In the genomic region with DNA sequence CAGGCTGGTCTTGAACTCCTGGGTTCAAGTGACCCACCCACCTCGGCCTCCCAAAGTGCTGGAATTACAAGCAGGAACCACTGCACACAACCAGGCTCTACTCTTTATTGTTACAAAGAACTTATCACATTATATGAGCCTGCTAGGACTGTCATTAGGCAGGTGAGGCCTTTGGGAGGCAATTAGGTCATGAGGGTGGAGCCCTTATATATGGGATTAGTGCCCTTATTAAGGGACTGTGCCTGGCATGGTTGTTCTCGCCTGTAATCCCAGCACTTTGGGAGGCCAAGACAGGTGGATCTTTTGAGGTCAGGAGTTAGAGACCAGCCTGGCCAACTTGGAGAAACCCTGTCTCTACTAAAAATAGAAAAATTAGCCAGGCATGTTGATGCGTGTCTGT, we compare ENCODE assay signal across 31 cellular contexts. TPM values are rescaled to one million over a fixed set of nuclear protein-coding genes. Genes with fewer than 3 reads are reported as not detected.
"Had no signal": no experiment of that assay in that cellular context is flagged by ENCODE, and none has a peak within 500 bp of the region (broad histone marks: within the 10 kb centered on the region; RNA-seq: fewer than 3 reads in every experiment).

No MANE protein-coding gene starts in this region.

- H3K27me3 ChIP-seq: stomach, suprapubic skin, testis, thyroid gland, tibial artery, tibial nerve, transverse colon, upper lobe of left lung, upper lobe of right lung, uterus, vagina had no signal

- ATAC-seq: stimulated activated effector memory CD8-positive, alpha-beta T cell treated with anti-CD3 and anti-CD28 coated beads, Interleukin-12 subunit alpha, Interleukin-12 subunit beta, amount 100 ng/mL, for 72 hours; stimulated activated memory B cell treated with anti-CD40 and anti-IgM and Interleukin-4, amounts not matched to agents 10 μg/mL and 1 μg/mL and 100 μg/mL, for 72 hours; stimulated activated naive B cell treated with anti-CD40 and anti-IgM and Interleukin-4, amounts not matched to agents 10 μg/mL and 1 μg/mL and 100 μg/mL, for 72 hours; stimulated activated naive CD8-positive, alpha-beta T cell treated with anti-CD3 and anti-CD28 coated beads, Interleukin-15, amount 100 ng/mL, for 72 hours; stimulated activated naive CD8-positive, alpha-beta T cell treated with anti-CD3 and anti-CD28 coated beads, Interleukin-15, Interleukin-2, amounts not matched to agents 100 U/mL and 50 U/mL, for 24 hours; upper lobe of right lung had no signal

- FAIRE-seq: urothelium cell line had no signal

- H3K27ac ChIP-seq: suprapubic skin, testis, thoracic aorta, tibial artery, tibial nerve, transverse colon, upper lobe of left lung, upper lobe of right lung, uterus, vagina had no signal

- H3K9me3 Mint-ChIP-seq: stimulated activated effector memory CD8-positive, alpha-beta T cell treated with anti-CD3 and anti-CD28 coated beads, Interleukin-12 subunit alpha, Interleukin-12 subunit beta, amount 100 ng/mL, for 72 hours; stimulated activated memory B cell treated with anti-CD40 and anti-IgM and Interleukin-4, amounts not matched to agents 10 μg/mL and 1 μg/mL and 100 μg/mL, for 72 hours; stimulated activated naive B cell treated with anti-CD40 and anti-IgM and Interleukin-4, amounts not matched to agents 10 μg/mL and 1 μg/mL and 100 μg/mL, for 72 hours; stimulated activated naive CD8-positive, alpha-beta T cell treated with anti-CD3 and anti-CD28 coated beads, Interleukin-15, amount 100 ng/mL, for 72 hours; stimulated activated naive CD8-positive, alpha-beta T cell treated with anti-CD3 and anti-CD28 coated beads, Interleukin-15, Interleukin-2, amounts not matched to agents 100 ng/mL and 50 ng/mL, for 24 hours; type B pancreatic cell had no signal

- H3K4me1 ChIP-seq: upper lobe of left lung, upper lobe of right lung, uterus, vagina had no signal

- H3K27ac Mint-ChIP-seq: stimulated activated memory B cell treated with anti-CD40 and anti-IgM and Interleukin-4, amounts not matched to agents 10 μg/mL and 1 μg/mL and 100 μg/mL, for 72 hours; stimulated activated naive B cell treated with anti-CD40 and anti-IgM and Interleukin-4, amounts not matched to agents 10 μg/mL and 1 μg/mL and 100 μg/mL, for 72 hours; stimulated activated naive CD8-positive, alpha-beta T cell treated with anti-CD3 and anti-CD28 coated beads, Interleukin-15, Interleukin-2, amounts not matched to agents 100 ng/mL and 50 ng/mL, for 24 hours; type B pancreatic cell had no signal

- DNase-seq: stimulated activated CD4-positive, alpha-beta T cell treated with anti-CD3 and anti-CD28 coated beads, Interleukin-2, amount 100 ng/mL, for 48 hours; stimulated activated CD4-positive, alpha-beta T cell treated with anti-CD3 and anti-CD28 coated beads, Interleukin-4, amount 100 ng/mL, for 1 hour; stimulated activated CD4-positive, alpha-beta T cell treated with anti-CD3 and anti-CD28 coated beads, Interleukin-4, amount 100 ng/mL, for 24 hours; stimulated activated CD4-positive, alpha-beta T cell treated with anti-CD3 and anti-CD28 coated beads, Interleukin-4, amount 100 ng/mL, for 4 hours; stimulated activated CD8-positive, alpha-beta memory T cell treated with anti-CD3 and anti-CD28 coated beads, Interleukin-4, amount 100 ng/mL, for 48 hours; stimulated activated naive B cell treated with anti-CD40 and anti-IgM and Interleukin-4, amounts not matched to agents 10 μg/mL and 1 μg/mL and 100 μg/mL, for 72 hours; stimulated activated naive CD4-positive, alpha-beta T cell; stimulated activated naive CD4-positive, alpha-beta T cell treated with Interleukin-2 at 50 U/mL for 16 hours; stimulated activated naive CD8-positive, alpha-beta T cell treated with anti-CD3 and anti-CD28 coated beads, Interleukin-15, amount 100 ng/mL, for 72 hours; stimulated activated naive CD8-positive, alpha-beta T cell treated with anti-CD3 and anti-CD28 coated beads, Interleukin-15, Interleukin-2, amounts not matched to agents 100 U/mL and 50 U/mL, for 24 hours; stomach; substantia nigra; testis; thyroid gland; tibial artery; transverse colon; trophoblast cell; upper lobe of left lung; upper lobe of right lung; uterus had no signal

- H3K4me3 ChIP-seq: stomach, suprapubic skin, testis, thoracic aorta, thyroid gland, tibial artery, tibial nerve, transverse colon, upper lobe of left lung, upper lobe of right lung, uterus, vagina had no signal

- H3K9me3 ChIP-seq: stomach, suprapubic skin, testis, thoracic aorta, thyroid gland, tibial artery, tibial nerve, transverse colon, upper lobe of left lung, upper lobe of right lung, uterus, vagina had no signal

- H3K36me3 ChIP-seq: stomach, suprapubic skin, thoracic aorta, thyroid gland, tibial artery, tibial nerve, transverse colon, upper lobe of left lung, upper lobe of right lung, uterus, vagina had no signal

- H3K4me1 Mint-ChIP-seq: stimulated activated effector memory CD8-positive, alpha-beta T cell treated with anti-CD3 and anti-CD28 coated beads, Interleukin-12 subunit alpha, Interleukin-12 subunit beta, amount 100 ng/mL, for 72 hours; stimulated activated memory B cell treated with anti-CD40 and anti-IgM and Interleukin-4, amounts not matched to agents 10 μg/mL and 1 μg/mL and 100 μg/mL, for 72 hours; stimulated activated naive B cell treated with anti-CD40 and anti-IgM and Interleukin-4, amounts not matched to agents 10 μg/mL and 1 μg/mL and 100 μg/mL, for 72 hours; stimulated activated naive CD8-positive, alpha-beta T cell treated with anti-CD3 and anti-CD28 coated beads, Interleukin-15, amount 100 ng/mL, for 72 hours had no signal

- H3K4me3 Mint-ChIP-seq: stimulated activated effector memory CD8-positive, alpha-beta T cell treated with anti-CD3 and anti-CD28 coated beads, Interleukin-12 subunit alpha, Interleukin-12 subunit beta, amount 100 ng/mL, for 72 hours; stimulated activated memory B cell treated with anti-CD40 and anti-IgM and Interleukin-4, amounts not matched to agents 10 μg/mL and 1 μg/mL and 100 μg/mL, for 72 hours; stimulated activated naive B cell treated with anti-CD40 and anti-IgM and Interleukin-4, amounts not matched to agents 10 μg/mL and 1 μg/mL and 100 μg/mL, for 72 hours; stimulated activated naive CD8-positive, alpha-beta T cell treated with anti-CD3 and anti-CD28 coated beads, Interleukin-15, amount 100 ng/mL, for 72 hours; stimulated activated naive CD8-positive, alpha-beta T cell treated with anti-CD3 and anti-CD28 coated beads, Interleukin-15, Interleukin-2, amounts not matched to agents 100 ng/mL and 50 ng/mL, for 24 hours; type B pancreatic cell had no signal

- H3K27me3 Mint-ChIP-seq: stimulated activated memory B cell treated with anti-CD40 and anti-IgM and Interleukin-4, amounts not matched to agents 10 μg/mL and 1 μg/mL and 100 μg/mL, for 72 hours; stimulated activated naive B cell treated with anti-CD40 and anti-IgM and Interleukin-4, amounts not matched to agents 10 μg/mL and 1 μg/mL and 100 μg/mL, for 72 hours; stimulated activated naive CD8-positive, alpha-beta T cell treated with anti-CD3 and anti-CD28 coated beads, Interleukin-15, amount 100 ng/mL, for 72 hours; stimulated activated naive CD8-positive, alpha-beta T cell treated with anti-CD3 and anti-CD28 coated beads, Interleukin-15, Interleukin-2, amounts not matched to agents 100 ng/mL and 50 ng/mL, for 24 hours; type B pancreatic cell had no signal

- H3K36me3 Mint-ChIP-seq: stimulated activated effector memory CD8-positive, alpha-beta T cell treated with anti-CD3 and anti-CD28 coated beads, Interleukin-12 subunit alpha, Interleukin-12 subunit beta, amount 100 ng/mL, for 72 hours; stimulated activated memory B cell treated with anti-CD40 and anti-IgM and Interleukin-4, amounts not matched to agents 10 μg/mL and 1 μg/mL and 100 μg/mL, for 72 hours; stimulated activated naive B cell treated with anti-CD40 and anti-IgM and Interleukin-4, amounts not matched to agents 10 μg/mL and 1 μg/mL and 100 μg/mL, for 72 hours; type B pancreatic cell had no signal

RNA-seq across cellular contexts. Expression of gene RAPSN, which starts 12.2 kb away (rescaled TPM):
- total RNA-seq: subcutaneous adipose tissue, temporal lobe, transverse colon, vagina had no signal
